Comparison of ENCODE assay signal across 26 cellular contexts in genomic region chr6:168161371-168161750, GRCh38.
"Had no signal": no experiment of that assay in that cellular context is flagged by ENCODE, and none has a peak within 500 bp of the region (broad histone marks: within the 10 kb centered on the region; RNA-seq: fewer than 3 reads in every experiment).

No MANE protein-coding gene starts in this region.

- H3K4me3 Mint-ChIP-seq: activated CD4-positive, alpha-beta memory T cell treated with anti-CD3 and anti-CD28 coated beads for 36 hours; activated CD4-positive, alpha-beta T cell treated with anti-CD3 and anti-CD28 coated beads, Interleukin-2, amount 10 ng/mL, durations not matched to agents 7 days and 5 days; activated naive CD4-positive, alpha-beta T cell treated with anti-CD3 and anti-CD28 coated beads, Interleukin-2, amount 50 U/mL, for 24 hours; activated T-cell treated with anti-CD3 and anti-CD28 coated beads, Interleukin-2, amount 50 U/mL, for 24 hours; activated T-helper 1 cell treated with anti-CD3 and anti-CD28 coated beads, Interleukin-12 subunit alpha, Interleukin-12 subunit beta, Interleukin-2, Interleukin-4 antibody, amounts not matched to agents 30 ng/mL and 10 ng/mL and 1 ng/mL, durations not matched to agents 14 hours and 24 hours and 36 hours; T-helper 1 cell treated with Interleukin-12 subunit alpha and Interleukin-12 subunit beta and Interleukin-4 antibody, amounts not matched to agents 30 μg/mL and 1 μg/mL, for 36 hours had no signal

- ATAC-seq: body of pancreas, K562, PC-3 had no signal

- H3K4me1 ChIP-seq: ascending aorta had no signal

- H3K36me3 Mint-ChIP-seq: activated CD4-positive, alpha-beta memory T cell treated with anti-CD3 and anti-CD28 coated beads for 36 hours; activated naive CD4-positive, alpha-beta T cell treated with anti-CD3 and anti-CD28 coated beads, Interleukin-2, amount 50 U/mL, for 24 hours had no signal

- DNase-seq: activated CD4-positive, alpha-beta memory T cell treated with anti-CD3 and anti-CD28 coated beads for 36 hours; activated CD4-positive, alpha-beta T cell treated with anti-CD3 and anti-CD28 coated beads, Interleukin-2, amount 10 ng/mL, durations not matched to agents 7 days and 5 days; activated CD4-positive, CD25-positive, alpha-beta regulatory T cell; activated effector memory CD4-positive, alpha-beta T cell treated with Interleukin-2 at 50 U/mL for 16 hours; activated naive CD4-positive, alpha-beta T cell; activated T-cell treated with anti-CD3 and anti-CD28 coated beads, Interleukin-2, amount 50 U/mL, for 24 hours; body of pancreas; Karpas-422; MM.1S; NCI-H1105; NCI-H1436; NCI-H1694 treated with DMSO at 0.1 percent for 48 hours; NCI-H2029 treated with DMSO at 0.1 percent for 48 hours; NCI-H345; NCI-H510A; NCI-H526 treated with DMSO at 0.1 percent for 48 hours; NCI-H82; PC-3; SHP77 had no signal

- H3K27ac ChIP-seq: ascending aorta, body of pancreas had no signal

- H3K4me3 ChIP-seq: ascending aorta, body of pancreas, K562 had no signal

- H3K9me3 ChIP-seq: ascending aorta, body of pancreas had no signal

- H3K27ac Mint-ChIP-seq: activated CD4-positive, alpha-beta memory T cell treated with anti-CD3 and anti-CD28 coated beads for 36 hours; activated CD4-positive, alpha-beta T cell treated with anti-CD3 and anti-CD28 coated beads, Interleukin-2, amount 10 ng/mL, durations not matched to agents 7 days and 5 days; activated naive CD4-positive, alpha-beta T cell treated with anti-CD3 and anti-CD28 coated beads, Interleukin-2, amount 50 U/mL, for 24 hours; activated T-cell treated with anti-CD3 and anti-CD28 coated beads, Interleukin-2, amount 50 U/mL, for 24 hours; activated T-helper 1 cell treated with anti-CD3 and anti-CD28 coated beads, Interleukin-12 subunit alpha, Interleukin-12 subunit beta, Interleukin-2, Interleukin-4 antibody, amounts not matched to agents 30 ng/mL and 10 ng/mL and 1 ng/mL, durations not matched to agents 14 hours and 24 hours and 36 hours; T-helper 1 cell treated with Interleukin-12 subunit alpha and Interleukin-12 subunit beta and Interleukin-4 antibody, amounts not matched to agents 30 μg/mL and 1 μg/mL, for 36 hours had no signal

- FAIRE-seq: bronchial epithelial cell, K562, RCC 7860 had no signal

- H3K4me1 Mint-ChIP-seq: activated CD4-positive, alpha-beta T cell treated with anti-CD3 and anti-CD28 coated beads, Interleukin-2, amount 10 ng/mL, durations not matched to agents 7 days and 5 days; activated naive CD4-positive, alpha-beta T cell treated with anti-CD3 and anti-CD28 coated beads, Interleukin-2, amount 50 U/mL, for 24 hours had no signal

- H3K9me3 Mint-ChIP-seq: activated CD4-positive, alpha-beta memory T cell treated with anti-CD3 and anti-CD28 coated beads for 36 hours; activated CD4-positive, alpha-beta T cell treated with anti-CD3 and anti-CD28 coated beads, Interleukin-2, amount 10 ng/mL, durations not matched to agents 7 days and 5 days; activated naive CD4-positive, alpha-beta T cell treated with anti-CD3 and anti-CD28 coated beads, Interleukin-2, amount 50 U/mL, for 24 hours; activated T-cell treated with anti-CD3 and anti-CD28 coated beads, Interleukin-2, amount 50 U/mL, for 24 hours; activated T-helper 1 cell treated with anti-CD3 and anti-CD28 coated beads, Interleukin-12 subunit alpha, Interleukin-12 subunit beta, Interleukin-2, Interleukin-4 antibody, amounts not matched to agents 30 ng/mL and 10 ng/mL and 1 ng/mL, durations not matched to agents 14 hours and 24 hours and 36 hours had no signal

- H3K27me3 ChIP-seq: ascending aorta, body of pancreas had no signal

- H3K36me3 ChIP-seq: ascending aorta had no signal
